ENCODE assay signal across 1 cellular context in genomic region chr1:155231302-155231701, GRCh38.
TF ChIP-seq lines count a peak whose summit lies in the region.

No MANE protein-coding gene starts in this region.

TF ChIP-seq in HCT116, 20 proteins besides CTCF, POLR2A, EP300 and RAD21:
- TF ChIP-seq ZFX (IDR thresholded peaks at IDR 0.05) = 0 out of 2 replicates have a peak, but pooled peaks have one; percentile 13
